ENCODE assay signal across 8 cellular contexts in genomic region chr15:79922512-79923067, GRCh38. TPM values are rescaled to one million over a fixed set of nuclear protein-coding genes. Genes with fewer than 3 reads are reported as not detected.
DNase-seq lines count a peak whose midpoint lies in the region; ATAC-seq and TF ChIP-seq lines count a peak whose summit lies in the region.

No MANE protein-coding gene starts in this region.

- no peak for TF ChIP-seq POLR2A in heart left ventricle (IDR thresholded peaks at IDR 0.05)
- no peak for TF ChIP-seq POLR2A in adrenal gland (IDR thresholded peaks at IDR 0.05)
- no peak for TF ChIP-seq POLR2A in lower leg skin (IDR thresholded peaks at IDR 0.05)

- ATAC-seq in heart left ventricle (no peak), HG02884 (IDR thresholded peaks at IDR 0.05; ENCODE audit: unreplicated experiment) (no peak)

- H3K4me3 ChIP-seq in heart left ventricle (peak overlapping the region; percentile 56 to 98 (median 85)), adrenal gland (peak overlapping the region in 3 of 4 donors; percentile 51 to 84 (median 80)), lower leg skin (ENCODE audit: low read depth, poor library complexity, severe bottlenecking) (peak overlapping the region; percentile 69), urinary bladder (ENCODE audit: low read depth, low read length) (peak overlapping the region; percentile 90)

- peaks cover 0 to 20% (median 5%) of the 10 kb centered on the region in 12 donors for H3K4me1 ChIP-seq in heart left ventricle
- H3K4me1 ChIP-seq in adrenal gland (replicated peaks in 1 of 2), result peaks cover 5 to 12% of the 10 kb centered on the region in 2 donors
- H3K4me1 ChIP-seq in urinary bladder (ENCODE audit: insufficient read depth), result no peaks in the 10 kb centered on the region

- intact Hi-C loops in heart left ventricle (cut with DNase I) (loop anchor here in 4 of 10 donors (1.0 to 10.0 kb wide), 5 partner anchors 25 to 232 kb away; partner anchors contain the start of genes MTHFS (in 3 of the 4), FAH (in 2 of the 4) and ZFAND6 (in 1 of the 4)), cardiac septum (cut with DNase I) (loop anchor here (2.0 to 5.0 kb wide), 2 partner anchors 26 to 230 kb away; partner anchors contain the start of genes FAH and MTHFS), adrenal gland (cut with DNase I) (no loop called here), lower leg skin (cut with DNase I; ENCODE audit: low total_unique reads) (no loop called here)

- TF ChIP-seq CTCF in heart left ventricle (IDR thresholded peaks at IDR 0.05) (no peak), adrenal gland (IDR thresholded peaks at IDR 0.05) (no peak), lower leg skin (IDR thresholded peaks at IDR 0.05) (no peak)

- H3K36me3 ChIP-seq in heart left ventricle, result peaks cover 0 to 23% (median 0%) of the 10 kb centered on the region in 9 donors
- no peaks in the 10 kb centered on the region for H3K36me3 ChIP-seq in adrenal gland (replicated peaks in 1 of 2)
- no peaks in the 10 kb centered on the region for H3K36me3 ChIP-seq in urinary bladder (ENCODE audit: insufficient read depth)

- H3K27me3 ChIP-seq in heart left ventricle (no peaks in the 10 kb centered on the region), adrenal gland (no peaks in the 10 kb centered on the region)

- DNase-seq in heart left ventricle (no peak), cardiac septum (ENCODE audit: low spot score) (no peak), adrenal gland (no peak), lower leg skin (ENCODE audit: low spot score in 2 of 2) (no peak), DMS153 treated with DMSO at 0.1 percent for 48 hours (lab: John Stamatoyannopoulos, UW; ENCODE audit: unreplicated experiment) (no peak), NOMO-1 treated with DMSO at 0.1 percent for 48 hours (lab: John Stamatoyannopoulos, UW; ENCODE audit: unreplicated experiment) (no peak)

- H3K9me3 ChIP-seq in heart left ventricle, result peaks cover 0 to 46% (median 38%) of the 10 kb centered on the region in 12 donors
- H3K9me3 ChIP-seq in adrenal gland (replicated peaks in 1 of 3), result peaks cover 0 to 20% (median 0%) of the 10 kb centered on the region in 3 donors

- H3K27ac ChIP-seq in heart left ventricle, result peak overlapping the region; percentile 81 to 98 (median 94)
- peak overlapping the region; percentile 84 to 96 (median 90) for H3K27ac ChIP-seq in adrenal gland
- peak overlapping the region; percentile 91 for H3K27ac ChIP-seq in urinary bladder (ENCODE audit: low read depth)

- WGBS in heart left ventricle, 4 donors, result 22 to 35% (median 28%) methylated on average over 16 to 17 of the region's 17 CpGs
- 17 to 22% (median 21%) methylated on average over 8 to 17 of the region's 17 CpGs for WGBS in adrenal gland, 4 donors
- WGBS in lower leg skin, 2 donors, result 29 to 46% methylated on average over 8 to 17 of the region's 17 CpGs
- 16% methylated on average over 17 of the region's 17 CpGs for WGBS in urinary bladder

RNA-seq across cellular contexts. Expression of gene MTHFS, which starts 25.8 kb away (rescaled TPM):
- total RNA-seq in heart left ventricle, result 10 to 100 TPM in 6 of 9 donors, 1 to 10 TPM in 3; 5.7 to 24.1 (median 13.2) TPM
- 10 to 100 TPM; 35.7 to 45.5 TPM for polyA plus RNA-seq in heart left ventricle
- total RNA-seq in cardiac septum, result 16.7 TPM
- 10 to 100 TPM in 7 of 8 donors, 1 to 10 TPM in 1; 8.7 to 59.3 (median 28.2) TPM for total RNA-seq in adrenal gland
- 10 to 100 TPM; 25.8 to 63.6 (median 53.6) TPM for polyA plus RNA-seq in adrenal gland
- total RNA-seq in lower leg skin, result 10 to 100 TPM in 2 of 4 donors, 1 to 10 TPM in 2; 3.9 to 11.8 (median 10.1) TPM
- total RNA-seq in urinary bladder, result 10.7 TPM
- 36.2 TPM for polyA plus RNA-seq in urinary bladder

RNA-seq across cellular contexts. Expression of gene BCL2A1, which starts 48.4 kb away (rescaled TPM):
- 10 to 100 TPM in 1 of 9 donors, 1 to 10 TPM in 3, under 1 TPM in 4, not detected in 1; 0.32 to 28.6 (median 0.99) TPM for total RNA-seq in heart left ventricle
- polyA plus RNA-seq in heart left ventricle, result 1 to 10 TPM in 1 of 2 donors, under 1 TPM in 1; 0.23 to 1.2 TPM
- total RNA-seq in cardiac septum, result 1.1 TPM
- total RNA-seq in adrenal gland, result 1 to 10 TPM in 4 of 8 donors, under 1 TPM in 3, not detected in 1; 0.56 to 4.2 (median 1.0) TPM
- polyA plus RNA-seq in adrenal gland, result 10 to 100 TPM in 1 of 3 donors, 1 to 10 TPM in 2; 1.4 to 19.1 (median 1.8) TPM
- 1 to 10 TPM in 1 of 4 donors, under 1 TPM in 1, not detected in 2; 0.84 to 1.3 TPM for total RNA-seq in lower leg skin
- total RNA-seq in urinary bladder, result 2.3 TPM
- 1.8 TPM for polyA plus RNA-seq in urinary bladder
